8 cellular contexts compared by ENCODE assay signal in the genomic region with DNA sequence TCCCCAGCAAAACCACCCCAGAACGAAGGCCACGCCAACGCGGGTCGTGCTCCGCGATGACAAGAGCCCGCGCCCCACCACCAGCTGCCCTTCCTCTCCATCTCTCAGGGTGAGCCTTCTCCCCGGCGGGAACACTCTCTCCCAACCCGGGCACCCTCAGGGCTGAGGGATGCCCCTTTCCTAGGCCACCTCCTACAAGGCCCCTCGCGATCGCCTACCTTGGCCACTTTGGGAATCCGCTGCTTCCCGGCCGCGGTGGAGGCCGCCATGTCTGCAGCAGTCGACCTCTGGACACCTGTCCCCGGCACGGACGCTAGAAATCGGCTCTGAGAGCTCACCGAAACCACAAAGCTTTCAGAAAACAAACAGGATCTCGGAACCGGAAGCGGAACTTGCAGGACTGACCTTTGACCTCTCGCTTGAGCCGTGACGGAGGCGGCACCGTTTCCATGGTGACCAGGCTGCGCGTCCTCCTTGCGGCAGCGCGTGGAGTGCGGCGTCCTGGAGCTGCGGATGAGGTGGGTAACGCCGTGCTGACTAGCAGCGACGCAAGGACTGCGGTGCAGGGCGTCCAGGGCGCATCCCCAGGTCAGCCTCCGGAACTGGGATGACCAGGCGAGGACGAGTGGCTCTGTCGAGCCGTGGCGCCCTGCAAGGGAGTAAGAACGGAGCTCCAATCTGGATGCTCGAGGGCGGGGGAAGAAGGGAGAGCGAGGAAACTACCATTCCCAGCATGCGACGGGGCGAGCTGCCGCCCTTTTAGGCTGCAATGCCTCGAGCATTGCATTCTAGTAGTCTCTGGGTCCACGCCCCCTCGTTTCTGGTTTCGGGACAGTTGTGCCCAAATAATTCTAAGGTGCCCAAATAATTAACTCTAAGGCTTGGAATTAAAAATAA. TPM values are rescaled to one million over a fixed set of nuclear protein-coding genes. Genes with fewer than 3 reads are reported as not detected.
DNase-seq lines count a peak whose midpoint lies in the region; ATAC-seq, FAIRE-seq and TF ChIP-seq lines count a peak whose summit lies in the region.

A gene with protein sequence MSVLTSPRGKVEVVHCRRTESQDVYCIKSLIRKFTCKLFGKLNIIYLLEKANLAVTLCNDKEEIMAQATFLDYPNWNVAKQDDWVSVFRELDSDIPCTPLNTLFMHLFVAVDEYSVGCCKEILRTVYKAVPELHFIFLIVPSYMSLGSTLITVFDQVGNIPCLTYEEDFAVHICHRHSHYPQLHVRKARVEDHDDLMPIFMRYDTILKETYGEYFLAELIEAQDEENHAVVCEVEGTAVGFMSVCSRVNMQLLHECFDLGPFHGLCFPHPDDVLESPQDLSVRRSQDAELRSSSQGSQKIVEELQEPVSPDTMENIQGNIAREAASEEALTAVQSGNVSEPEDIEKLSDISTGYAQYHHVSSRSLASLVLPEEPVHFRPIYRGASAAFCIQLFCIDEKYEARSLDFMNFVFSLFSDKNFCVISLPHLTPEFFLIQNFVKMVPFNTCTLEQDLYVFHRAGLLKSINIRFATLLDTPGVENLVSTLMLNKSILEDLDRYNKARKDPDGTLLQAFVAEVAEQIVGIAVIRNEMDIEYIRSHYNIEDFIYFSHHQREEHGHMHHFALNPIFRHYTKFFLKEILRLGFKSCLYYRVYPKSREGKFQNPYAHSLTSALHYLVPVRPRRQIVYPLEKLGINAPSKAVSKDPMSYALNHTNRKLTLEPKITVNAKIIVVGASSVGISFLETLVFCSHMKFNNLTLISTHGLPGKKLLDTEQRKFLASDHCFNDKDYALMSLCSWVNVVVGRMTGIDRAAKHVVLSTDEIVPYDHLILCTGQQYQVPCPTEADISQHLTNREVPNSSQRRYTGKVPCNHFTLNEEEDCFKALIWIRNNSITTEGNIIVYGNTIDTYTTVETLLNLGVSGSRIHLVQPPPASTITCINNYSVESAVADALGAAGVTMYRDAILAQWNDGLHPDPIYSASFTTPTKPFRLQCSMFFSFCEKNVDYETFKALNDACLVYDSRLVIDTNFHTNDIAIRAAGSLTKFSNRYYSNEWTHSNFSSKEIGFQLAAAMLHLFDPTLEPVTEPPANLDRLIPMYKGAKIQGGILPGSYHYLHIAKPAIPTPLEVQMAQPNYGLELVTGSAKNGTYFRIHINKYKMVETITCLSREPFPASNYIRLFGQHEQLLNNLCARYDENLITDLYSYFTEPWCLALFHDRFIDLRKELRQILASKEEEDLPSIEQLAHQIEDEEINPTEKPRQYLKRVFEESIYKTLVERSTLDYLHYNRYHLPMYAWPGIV (plus strand): TSS at position 459 of the 897 bp plus-strand sequence. CDS start 4,122 bp downstream, outside the sequence.
A gene (minus strand): TSS at position 393 of the 897 bp plus-strand sequence. CDS start 124 bp downstream, at position 269.

- intact Hi-C loops in adrenal gland (cut with DNase I) (loop anchor here in 1 of 2 donors (5.0 kb wide), 1 partner anchor 35 kb away; a partner anchor contains a TSS), cardiac septum (cut with DNase I) (no loop called here)

- peak within 1 kb of the TSS; percentile 68 for H3K9ac ChIP-seq in parathyroid adenoma

- peak within 1 kb of the TSS; percentile 95 for H2AFZ ChIP-seq in parathyroid adenoma

- 0 to 1% (median 0%) methylated on average over 31 to 67 of the region's 67 CpGs for WGBS in adrenal gland, 4 donors
- 0% methylated on average over 38 to 66 of the region's 67 CpGs for WGBS in tibial nerve, 2 donors

- TF ChIP-seq POLR2A in GM12892 (IDR thresholded peaks at IDR 0.05; ENCODE audit: low read depth, low read length) (peak; percentile 72; the same call in 1 of the 2 replicates), adrenal gland (IDR thresholded peaks at IDR 0.05) (peak in 1 of 2 donors; percentile 48), tibial nerve (IDR thresholded peaks at IDR 0.05) (peak in 1 of 2 donors; percentile 17)

- TF ChIP-seq CTCF in adrenal gland (IDR thresholded peaks at IDR 0.05) (peak in 3 of 6 experiments; percentile 14 to 45 (median 32)), parathyroid adenoma (IDR thresholded peaks at IDR 0.05) (no peak), tibial nerve (IDR thresholded peaks at IDR 0.05) (peak in 2 of 5 experiments; percentile 59 to 68)

- H3K36me3 ChIP-seq in adrenal gland (replicated peaks in 1 of 2) = peaks cover 0 to 31% of the 10 kb centered on the region in 2 donors
- no peaks in the 10 kb centered on the region for H3K36me3 ChIP-seq in parathyroid adenoma (ENCODE audit: control insufficient read depth, insufficient read depth, low read length)
- peaks cover 0 to 31% (median 18%) of the 10 kb centered on the region in 3 donors for H3K36me3 ChIP-seq in tibial nerve

- no peaks in the 10 kb centered on the region for H3K27me3 ChIP-seq in adrenal gland
- H3K27me3 ChIP-seq in parathyroid adenoma (ENCODE audit: control insufficient read depth, insufficient read depth, low read length) = no peaks in the 10 kb centered on the region
- H3K27me3 ChIP-seq in tibial nerve = no peaks in the 10 kb centered on the region

- FAIRE-seq in GM12892 (lab: Jason Lieb, UNC) = peak; percentile 100

- peak within 1 kb of the TSS; percentile 77 to 86 (median 82) for H3K27ac ChIP-seq in adrenal gland
- peak within 1 kb of the TSS; percentile 80 for H3K27ac ChIP-seq in parathyroid adenoma
- H3K27ac ChIP-seq in tibial nerve = peak within 1 kb of the TSS; percentile 2 to 92 (median 87)

- H3K4me3 ChIP-seq in adrenal gland = peak within 1 kb of the TSS; percentile 76 to 98 (median 86)
- peak within 1 kb of the TSS; percentile 84 for H3K4me3 ChIP-seq in parathyroid adenoma (ENCODE audit: low read depth, low read length)
- peak within 1 kb of the TSS; percentile 46 to 100 (median 77) for H3K4me3 ChIP-seq in tibial nerve

- H3K4me2 ChIP-seq in parathyroid adenoma (ENCODE audit: low read length) = peak within 1 kb of the TSS; percentile 59

- peak; percentile 60 to 83 for TF ChIP-seq EP300 in tibial nerve (IDR thresholded peaks at IDR 0.05)

- H3K79me2 ChIP-seq in parathyroid adenoma = peaks cover 5% of the 10 kb centered on the region

- H3K9me3 ChIP-seq in adrenal gland (replicated peaks in 1 of 3) = no peaks in the 10 kb centered on the region
- no peaks in the 10 kb centered on the region for H3K9me3 ChIP-seq in parathyroid adenoma (ENCODE audit: control insufficient read depth, low read length)
- H3K9me3 ChIP-seq in tibial nerve = no peaks in the 10 kb centered on the region

- ATAC-seq in HG02840 (IDR thresholded peaks at IDR 0.05; ENCODE audit: low FRiP score, unreplicated experiment) = peak; percentile 90

- DNase-seq in GM12892 (ENCODE audit: insufficient read length) (peak; percentile 76), NCI-H1436 (lab: John Stamatoyannopoulos, UW) (peak; percentile 96), SW480 (ENCODE audit: low spot score) (peak; percentile 99), adrenal gland (peak; percentile 97 to 99 (median 98)), cardiac septum (ENCODE audit: low spot score) (peak; percentile 97), tibial nerve (ENCODE audit: low spot score in 2 of 2) (peak; percentile 91 to 97)

- peaks cover 7 to 19% of the 10 kb centered on the region in 2 donors for H3K4me1 ChIP-seq in adrenal gland (replicated peaks in 1 of 2)
- H3K4me1 ChIP-seq in parathyroid adenoma = peaks cover 5% of the 10 kb centered on the region
- peaks cover 0 to 27% (median 11%) of the 10 kb centered on the region in 4 donors for H3K4me1 ChIP-seq in tibial nerve

RNA-seq across cellular contexts. Expression of the first gene that starts in this region (rescaled TPM):
- 0.25 TPM for polyA plus RNA-seq in GM12892 (2012; ENCODE audit: missing spikeins)
- total RNA-seq in adrenal gland (1 to 10 TPM in 3 of 8 donors, under 1 TPM in 2, not detected in 3; 0.53 to 3.6 (median 1.1) TPM), cardiac septum (73.4 TPM), tibial nerve (1 to 10 TPM in 1 of 4 donors, under 1 TPM in 2, not detected in 1; 0.21 to 1.5 (median 0.60) TPM)
- 1 to 10 TPM in 2 of 3 donors, under 1 TPM in 1; 0.61 to 2.7 (median 1.6) TPM for polyA plus RNA-seq in adrenal gland

RNA-seq across cellular contexts. Expression of the second gene that starts in this region (rescaled TPM):
- 13.9 TPM for polyA plus RNA-seq in GM12892 (2012; ENCODE audit: missing spikeins)
- total RNA-seq in adrenal gland (10 to 100 TPM in 7 of 8 donors, 1 to 10 TPM in 1; 9.6 to 21.7 (median 17.1) TPM), cardiac septum (18.5 TPM), tibial nerve (10 to 100 TPM; 25.5 to 37.9 (median 28.8) TPM)
- polyA plus RNA-seq in adrenal gland = 10 to 100 TPM; 17.2 to 23.8 (median 22.4) TPM

Comparison
In these comparisons a context has a peak if more than half of its experiments do, and no peak if none do; other contexts are left out.
1. Peak in every context shown above with its lines: DNase-seq, ATAC-seq, H3K4me3 ChIP-seq and H3K27ac ChIP-seq.
2. RNA of the first gene that starts in this region (total RNA-seq): 73.4 TPM in cardiac septum (single experiment); 0.21 to 1.5 TPM in tibial nerve and 0.53 to 3.6 TPM in adrenal gland; every median in the first group is over 10 times any median in the second.